ENCODE assay signal across 9 cellular contexts in genomic region chr5:160269017-160269416, GRCh38. TPM values are rescaled to one million over a fixed set of nuclear protein-coding genes. Genes with fewer than 3 reads are reported as not detected.
A peak's percentile ranks its signal among the peaks of the same experiment; 100 is the strongest.
DNase-seq lines count a peak whose midpoint lies in the region; ATAC-seq, FAIRE-seq and TF ChIP-seq lines count a peak whose summit lies in the region.
"Had no signal": no experiment of that assay in that cellular context is flagged by ENCODE, and none has a peak within 500 bp of the region (broad histone marks: within the 10 kb centered on the region; RNA-seq: fewer than 3 reads in every experiment).

No MANE protein-coding gene starts in this region.

- no peak for TF ChIP-seq RAD21 in IMR-90 (IDR thresholded peaks at IDR 0.05; ENCODE audit: low read length)

- ATAC-seq in IMR-90 (ENCODE audit: low read depth), result peak; percentile 79
- ATAC-seq in HG02840 (IDR thresholded peaks at IDR 0.05; ENCODE audit: low FRiP score, unreplicated experiment), result no peak

- H2AK5ac ChIP-seq in IMR-90 (ENCODE audit: low read depth, low read length), result 0 out of 2 replicates have a peak overlapping the region, but pooled peaks have one; percentile 6

- H4K91ac ChIP-seq in IMR-90 (ENCODE audit: insufficient read depth, low read depth, low read length), result no peak overlapping the region; the same call in 1 of the 2 replicates

- no peak overlapping the region for H3K18ac ChIP-seq in IMR-90 (ENCODE audit: low read depth, low read length)

- H3K36me3 ChIP-seq in IMR-90 (ENCODE audit: control insufficient read depth, insufficient read depth, low read length), result 0 out of 2 replicates have a peak, but pooled peaks cover 2% of the 10 kb centered on the region
- H3K36me3 ChIP-seq in astrocyte (ENCODE audit: insufficient read depth, low read length), result no peaks in the 10 kb centered on the region
- no peaks in the 10 kb centered on the region for H3K36me3 ChIP-seq in stomach

- H3K4me1 Mint-ChIP-seq in astrocyte (ENCODE audit: low read depth, unreplicated experiment), result peaks cover 20% of the 10 kb centered on the region
- peaks cover 3% of the 10 kb centered on the region for H3K4me1 Mint-ChIP-seq in activated CD4-positive, alpha-beta memory T cell treated with anti-CD3 and anti-CD28 coated beads for 36 hours (ENCODE audit: low read depth)

- POLR2A ChIA-PET in IMR-90 (lab: Charles Lee; ENCODE audit: unreplicated experiment), result no interaction called here
- POLR2A ChIA-PET in activated CD4-positive, alpha-beta memory T cell treated with anti-CD3 and anti-CD28 coated beads for 36 hours (lab: Charles Lee), result no interaction called here

- H2BK5ac ChIP-seq in IMR-90 (ENCODE audit: low read depth, low read length, poor library complexity, severe bottlenecking), result no peak overlapping the region

- in situ Hi-C loops in IMR-90 (cut with MboI; ENCODE audit: low sequenced_read_pairs), result no loop called here

- no peak overlapping the region for H3K23ac ChIP-seq in IMR-90 (ENCODE audit: low read depth, low read length)

- H3K4me3 Mint-ChIP-seq in astrocyte (ENCODE audit: unreplicated experiment), result no peak overlapping the region
- H3K4me3 Mint-ChIP-seq in activated CD4-positive, alpha-beta memory T cell treated with anti-CD3 and anti-CD28 coated beads for 36 hours, result no peak overlapping the region
- H3K4me3 Mint-ChIP-seq: T-helper 1 cell treated with Interleukin-12 subunit alpha and Interleukin-12 subunit beta and Interleukin-4 antibody, amounts not matched to agents 30 μg/mL and 1 μg/mL, for 36 hours had no signal

- no peak for TF ChIP-seq POLR2A in IMR-90 (IDR thresholded peaks at IDR 0.05; ENCODE audit: low read depth, low read length)
- no peak for TF ChIP-seq POLR2A in stomach (IDR thresholded peaks at IDR 0.05)

- peak overlapping the region; percentile 60 for H2AK9ac ChIP-seq in IMR-90 (replicated peaks; ENCODE audit: low read depth, low read length, poor library complexity)

- H3K4me2 ChIP-seq in IMR-90 (ENCODE audit: low read depth, low read length) (peak overlapping the region; percentile 1; the same call in 1 of the 2 replicates), astrocyte (ENCODE audit: low read length) (no peak overlapping the region)

- H3K36me3 Mint-ChIP-seq in astrocyte (ENCODE audit: low read depth, unreplicated experiment), result peaks cover 9% of the 10 kb centered on the region
- H3K36me3 Mint-ChIP-seq in activated CD4-positive, alpha-beta memory T cell treated with anti-CD3 and anti-CD28 coated beads for 36 hours, result no peaks in the 10 kb centered on the region

- CTCF ChIA-PET in IMR-90 (lab: Yijun Ruan, JAX), result no interaction called here
- CTCF ChIA-PET in activated CD4-positive, alpha-beta memory T cell treated with anti-CD3 and anti-CD28 coated beads for 36 hours (lab: Charles Lee), result no interaction called here

- no peaks in the 10 kb centered on the region for H3K9me3 Mint-ChIP-seq in astrocyte (ENCODE audit: unreplicated experiment)
- no peaks in the 10 kb centered on the region for H3K9me3 Mint-ChIP-seq in activated CD4-positive, alpha-beta memory T cell treated with anti-CD3 and anti-CD28 coated beads for 36 hours
- H3K9me3 Mint-ChIP-seq: T-helper 1 cell treated with Interleukin-12 subunit alpha and Interleukin-12 subunit beta and Interleukin-4 antibody, amounts not matched to agents 30 μg/mL and 1 μg/mL, for 36 hours had no signal

- intact Hi-C loops in IMR-90 (cut with micrococcal nuclease), result no loop called here
- intact Hi-C loops in stomach (cut with DNase I; ENCODE audit: low total_unique reads), result no loop called here
- intact Hi-C loops in activated CD4-positive, alpha-beta memory T cell treated with anti-CD3 and anti-CD28 coated beads for 36 hours (cut with micrococcal nuclease), result no loop called here

- H4K20me1 ChIP-seq in IMR-90 (ENCODE audit: insufficient read depth, low read length) (no peaks in the 10 kb centered on the region), astrocyte (ENCODE audit: insufficient read depth, low read length) (peaks cover 16% of the 10 kb centered on the region)

- peaks cover 13% of the 10 kb centered on the region for H3K9me1 ChIP-seq in IMR-90 (ENCODE audit: insufficient read depth, low read length)

- no peaks in the 10 kb centered on the region for H3K27me3 Mint-ChIP-seq in astrocyte (ENCODE audit: low read depth, unreplicated experiment)
- H3K27me3 Mint-ChIP-seq in activated CD4-positive, alpha-beta memory T cell treated with anti-CD3 and anti-CD28 coated beads for 36 hours, result no peaks in the 10 kb centered on the region

- H3K4me1 ChIP-seq in IMR-90 (ENCODE audit: control insufficient read depth, insufficient read depth, low read length) (peaks cover 15% of the 10 kb centered on the region), astrocyte (ENCODE audit: insufficient read depth, low read length) (peaks cover 6% of the 10 kb centered on the region), stomach (peaks cover 12 to 40% (median 22%) of the 10 kb centered on the region in 4 donors)

- H3K79me1 ChIP-seq in IMR-90 (ENCODE audit: low read depth in 1 of 2, low read length in 2 of 2), result peaks cover 0 to 11% of the 10 kb centered on the region in 2 experiments; a peak in 1 of 4 replicates

- H3K56ac ChIP-seq in IMR-90 (ENCODE audit: extremely low read depth, insufficient read depth, low read length), result no peak overlapping the region

- no peaks in the 10 kb centered on the region for H3K79me2 ChIP-seq in astrocyte (ENCODE audit: insufficient read depth, low read length)

- no peak for FAIRE-seq in astrocyte (lab: Jason Lieb, UNC)

- H3K9ac ChIP-seq in IMR-90 (ENCODE audit: low read depth, low read length) (no peak overlapping the region), astrocyte (ENCODE audit: low read length) (peak overlapping the region; percentile 27)

- H3K4me3 ChIP-seq in IMR-90 (ENCODE audit: insufficient read depth, low read depth, low read length) (no peak overlapping the region), astrocyte (ENCODE audit: insufficient read depth, low read depth, low read length) (no peak overlapping the region), stomach (no peak overlapping the region)

- no peak overlapping the region for H2BK120ac ChIP-seq in IMR-90 (ENCODE audit: low read depth, low read length)

- no peak for TF ChIP-seq CTCF in IMR-90 (conservative IDR thresholded peaks at IDR 0.05; ENCODE audit: low read depth, low read length)
- TF ChIP-seq CTCF in astrocyte (IDR thresholded peaks at IDR 0.05; ENCODE audit: insufficient read depth, low read depth, low read length), result no peak
- no peak for TF ChIP-seq CTCF in stomach (IDR thresholded peaks at IDR 0.05)

- H2BK15ac ChIP-seq in IMR-90 (ENCODE audit: low read depth, low read length), result peak overlapping the region; percentile 7; the same call in 1 of the 3 replicates

- H3K27me3 ChIP-seq in IMR-90 (ENCODE audit: control insufficient read depth, insufficient read depth, low read length) (no peaks in the 10 kb centered on the region), astrocyte (ENCODE audit: insufficient read depth, low read length) (no peaks in the 10 kb centered on the region), stomach (no peaks in the 10 kb centered on the region)

- dilution Hi-C loops in IMR-90 (cut with HindIII; ENCODE audit: low sequenced_read_pairs, unreplicated experiment), result no loop called here

- H3K4ac ChIP-seq in IMR-90 (ENCODE audit: low read depth, low read length), result peak overlapping the region; percentile 36; the same call in 1 of the 2 replicates

- H4K8ac ChIP-seq in IMR-90 (ENCODE audit: low read depth in 2 of 2, low read length in 2 of 2), result 0 out of 4 replicates have a peak overlapping the region, but pooled peaks of 1 of the 2 experiments have one; percentile 6

- H3K9me3 ChIP-seq in IMR-90 (ENCODE audit: control insufficient read depth, insufficient read depth, low read length) (no peaks in the 10 kb centered on the region), astrocyte (ENCODE audit: insufficient read depth, low read depth, low read length) (no peaks in the 10 kb centered on the region), stomach (no peaks in the 10 kb centered on the region)

- no peak overlapping the region for H2BK20ac ChIP-seq in IMR-90 (ENCODE audit: low read depth, low read length)

- H3K27ac ChIP-seq in IMR-90 (ENCODE audit: insufficient read depth, low read length) (peak overlapping the region; percentile 1; the same call in 1 of the 2 replicates), astrocyte (ENCODE audit: low read depth, low read length) (no peak overlapping the region), stomach (peak overlapping the region in 4 of 5 donors; percentile 38 to 67 (median 50))

- no peak overlapping the region for H4K5ac ChIP-seq in IMR-90 (ENCODE audit: low read depth, low read length)

- DNase-seq in IMR-90, result peak; percentile 91
- peak; percentile 67 for DNase-seq in astrocyte (ENCODE audit: low read depth)
- peak; percentile 63 for DNase-seq in hepatic stellate cell (ENCODE audit: low spot score)
- DNase-seq in stomach, result peak; percentile 73
- no peak for DNase-seq in SW 1271 (lab: John Stamatoyannopoulos, UW)
- no peak for DNase-seq in activated CD4-positive, alpha-beta memory T cell treated with anti-CD3 and anti-CD28 coated beads for 36 hours
- DNase-seq in activated CD8-positive, alpha-beta memory T cell treated with anti-CD3 and anti-CD28 coated beads, Interleukin-2, amount 50 U/mL, for 48 hours, result no peak

- 38% methylated on average over 4 of the region's 10 CpGs; no CpG with 5 or more reads in 1 of the 2 experiments for WGBS in IMR-90 (ENCODE audit: extremely low coverage in 2 of 2, insufficient read length in 1 of 2), 2 experiments
- WGBS in stomach, 5 donors, result 46 to 68% (median 60%) methylated on average over 9 to 10 of the region's 10 CpGs

- no peak for TF ChIP-seq EP300 in stomach (IDR thresholded peaks at IDR 0.05)

- H3K27ac Mint-ChIP-seq in astrocyte (ENCODE audit: unreplicated experiment), result no peak overlapping the region
- H3K27ac Mint-ChIP-seq in activated CD4-positive, alpha-beta memory T cell treated with anti-CD3 and anti-CD28 coated beads for 36 hours, result no peak overlapping the region
- H3K27ac Mint-ChIP-seq: T-helper 1 cell treated with Interleukin-12 subunit alpha and Interleukin-12 subunit beta and Interleukin-4 antibody, amounts not matched to agents 30 μg/mL and 1 μg/mL, for 36 hours had no signal

- H2AFZ ChIP-seq in IMR-90 (replicated peaks; ENCODE audit: low read length, poor library complexity) (peak overlapping the region; percentile 38), astrocyte (ENCODE audit: low read depth, low read length) (no peak overlapping the region)

- BruUV-seq in IMR-90 (replicated peaks; lab: Mats Ljungman, UMichigan), result no TSS peak

- H3K14ac ChIP-seq in IMR-90 (replicated peaks; ENCODE audit: low read depth, low read length), result no peak overlapping the region

RNA-seq across cellular contexts. Expression of gene FABP6, which starts 39.7 kb away (rescaled TPM):
- total RNA-seq in IMR-90 (2012; rRNA removed), result not detected in 2 replicates
- polyA plus RNA-seq in IMR-90 (2012; rRNA removed), result not detected in 2 replicates
- polyA plus RNA-seq in IMR-90 (2012; cell fraction: cytosol; rRNA removed), result not detected in 2 replicates
- polyA plus RNA-seq in IMR-90 (2012; cell fraction: nucleus; rRNA removed; ENCODE audit: low replicate concordance), result not detected in 2 replicates
- 0.53 TPM in 1 of 2 replicates, not detected in the other for total RNA-seq in astrocyte
- total RNA-seq in stomach, result 1 to 10 TPM in 1 of 5 donors, not detected in 4; 6.1 TPM
- 1 to 10 TPM in 1 of 3 donors, under 1 TPM in 1, not detected in 1; 0.50 to 1.9 TPM for polyA plus RNA-seq in stomach
- total RNA-seq in activated CD4-positive, alpha-beta memory T cell treated with anti-CD3 and anti-CD28 coated beads for 36 hours, result not detected

RNA-seq across cellular contexts. Expression of gene CCNJL, which starts 43.3 kb away (rescaled TPM):
- total RNA-seq in IMR-90 (2012; rRNA removed) (2.0 and 2.8 TPM in 2 replicates), astrocyte (12.5 and 15.7 TPM in 2 replicates), stomach (100 to 1,000 TPM in 1 of 5 donors, 1 to 10 TPM in 4; 1.4 to 104 (median 4.5) TPM)
- polyA plus RNA-seq in IMR-90 (2012; rRNA removed) (3.8 and 5.3 TPM in 2 replicates), stomach (1 to 10 TPM; 2.4 to 4.5 (median 2.6) TPM)
- 2.4 and 3.1 TPM in 2 replicates for polyA plus RNA-seq in IMR-90 (2012; cell fraction: cytosol; rRNA removed)
- 2.2 and 2.7 TPM in 2 replicates for polyA plus RNA-seq in IMR-90 (2012; cell fraction: nucleus; rRNA removed; ENCODE audit: low replicate concordance)
- not detected for total RNA-seq in activated CD4-positive, alpha-beta memory T cell treated with anti-CD3 and anti-CD28 coated beads for 36 hours

Comparison
In these comparisons a context has a peak if more than half of its experiments do, and no peak if none do; other contexts are left out.
1. DNase-seq: peak in IMR-90 (single experiment), astrocyte (single experiment), hepatic stellate cell (single experiment) and stomach (single experiment); none in SW 1271 (0 of 2), activated CD4-positive, alpha-beta memory T cell treated with anti-CD3 and anti-CD28 coated beads for 36 hours (single experiment) and activated CD8-positive, alpha-beta memory T cell treated with anti-CD3 and anti-CD28 coated beads, Interleukin-2, amount 50 U/mL, for 48 hours (single experiment).